In the genomic region with DNA sequence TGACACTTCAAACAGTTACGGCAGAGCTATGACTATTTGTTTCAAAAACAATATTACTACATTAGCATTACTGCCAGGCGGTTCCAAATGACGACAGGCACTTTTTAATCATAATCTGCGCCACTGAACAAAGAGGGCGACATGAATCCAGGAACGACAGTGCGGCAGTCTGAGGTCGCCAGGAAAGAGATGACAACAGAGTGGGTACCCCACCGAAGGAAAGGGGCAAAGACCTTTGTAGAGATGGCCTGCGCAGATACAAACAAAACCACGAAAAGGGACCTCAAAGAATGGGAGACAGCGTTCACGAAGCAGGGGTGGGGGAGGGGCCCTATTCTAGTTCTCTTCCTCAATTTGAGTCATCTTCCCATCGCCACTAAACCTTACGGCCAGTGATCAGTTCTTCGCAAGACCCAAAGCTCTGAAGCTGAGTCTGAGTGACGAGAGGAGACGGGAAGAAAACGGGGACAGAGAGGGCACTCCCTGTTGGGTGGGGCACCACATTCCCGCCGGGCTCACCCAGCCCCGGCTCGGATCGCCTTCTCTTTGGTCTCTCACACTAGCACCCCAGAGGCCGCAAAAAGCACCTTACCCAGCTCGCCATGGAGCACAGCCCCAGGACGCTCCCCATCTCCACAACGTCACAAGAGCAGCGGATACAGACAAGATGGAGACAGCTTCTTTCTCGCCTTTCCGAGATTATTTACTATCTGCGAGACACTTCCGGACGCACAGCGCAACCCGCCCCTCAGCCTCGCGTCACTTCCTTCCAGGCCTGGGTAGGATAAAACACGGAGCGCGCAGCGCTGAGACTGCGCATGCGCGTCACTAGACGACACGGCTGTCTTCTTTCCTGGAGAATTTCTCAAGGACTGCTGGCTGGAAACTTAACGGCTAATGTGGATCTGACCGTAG, we compare ENCODE assay signal across 8 cellular contexts. TPM values are rescaled to one million over a fixed set of nuclear protein-coding genes. Genes with fewer than 3 reads are reported as not detected.
DNase-seq lines count a peak whose midpoint lies in the region; ATAC-seq and TF ChIP-seq lines count a peak whose summit lies in the region.

Gene SERINC1, minus strand, starts transcription at position 701 of the 915 bp plus-strand sequence. Its CDS starts 70 bp downstream, at position 631.

- intact Hi-C loops in activated B cell treated with CpG ODN at 0.5 μM for 24 hours (cut with micrococcal nuclease) = loop anchor here (1.0 kb wide), 4 partner anchors 14 to 1137 kb away; partner anchors contain the start of genes HSF2 and TBC1D32

- no peaks in the 10 kb centered on the region for H3K27me3 Mint-ChIP-seq in activated B cell treated with CpG ODN at 0.5 μM for 24 hours
- peaks cover 7 to 16% (median 11%) of the 10 kb centered on the region in 3 donors for H3K27me3 Mint-ChIP-seq in immature natural killer cell (ENCODE audit: low read depth in 3 of 3)

- H3K4me3 Mint-ChIP-seq in activated B cell treated with CpG ODN at 0.5 μM for 24 hours (peak within 1 kb of the TSS; percentile 99), immature natural killer cell (peak within 1 kb of the TSS; percentile 97 to 100 (median 100))

- DNase-seq in AG08395 (ENCODE audit: low spot score) (peak; percentile 96), NCI-H345 (lab: John Stamatoyannopoulos, UW) (peak; percentile 96), activated B cell treated with CpG ODN at 0.5 μM for 24 hours (peak; percentile 83), caudate nucleus (lab: John Stamatoyannopoulos, UW) (peak; percentile 66 to 97 (median 89)), immature natural killer cell (peak; percentile 88 to 93 (median 89)), smooth muscle cell of the brain vasculature (ENCODE audit: low read depth, low spot score) (peak; percentile 86)

- CTCF ChIA-PET in activated B cell treated with CpG ODN at 0.5 μM for 24 hours (lab: Charles Lee) = interaction anchor here (1.7 to 2.6 kb wide), 2 partner anchors 20 to 59 kb away, joined by 6 to 17 read pairs; no protein-coding TSS in a partner anchor

- peak within 1 kb of the TSS; percentile 94 for H3K27ac ChIP-seq in caudate nucleus (ENCODE audit: low read depth, low read length)

- POLR2A ChIA-PET in activated B cell treated with CpG ODN at 0.5 μM for 24 hours (lab: Charles Lee) = interaction anchor here (0.9 to 2.6 kb wide), 8 partner anchors 11 to 1137 kb away, joined by 3 to 16 read pairs (median 5); partner anchors contain the start of genes HSF2 and TBC1D32

- no peak for TF ChIP-seq CTCF in activated B cell treated with CpG ODN at 0.5 μM for 24 hours (IDR thresholded peaks at IDR 0.05)

- in situ Hi-C loops in GM18951 (cut with MboI; ENCODE audit: low sequenced_read_pairs, unreplicated experiment) = no loop called here

- peaks cover 24% of the 10 kb centered on the region for H3K36me3 Mint-ChIP-seq in activated B cell treated with CpG ODN at 0.5 μM for 24 hours (ENCODE audit: low read depth)
- peaks cover 0 to 4% (median 0%) of the 10 kb centered on the region in 3 donors for H3K36me3 Mint-ChIP-seq in immature natural killer cell

- peak; percentile 83 for TF ChIP-seq POLR2A in GM18951 (IDR thresholded peaks at IDR 0.05; ENCODE audit: extremely low read depth, insufficient read depth, insufficient read length)

- H3K4me1 Mint-ChIP-seq in activated B cell treated with CpG ODN at 0.5 μM for 24 hours = peaks cover 48% of the 10 kb centered on the region
- peaks cover 47 to 61% of the 10 kb centered on the region in 2 donors for H3K4me1 Mint-ChIP-seq in immature natural killer cell

- H3K27ac Mint-ChIP-seq in activated B cell treated with CpG ODN at 0.5 μM for 24 hours = peak within 1 kb of the TSS; percentile 99
- H3K27ac Mint-ChIP-seq in immature natural killer cell = peak within 1 kb of the TSS; percentile 98 to 100 (median 99)

- ATAC-seq in HG03196 (IDR thresholded peaks at IDR 0.05; ENCODE audit: unreplicated experiment) (peak; percentile 99), activated B cell treated with CpG ODN at 0.5 μM for 24 hours (ENCODE audit: low read depth) (peak; percentile 95)

- no peaks in the 10 kb centered on the region for H3K9me3 Mint-ChIP-seq in activated B cell treated with CpG ODN at 0.5 μM for 24 hours
- no peaks in the 10 kb centered on the region for H3K9me3 Mint-ChIP-seq in immature natural killer cell

RNA-seq across cellular contexts. Expression of gene SERINC1, which starts in this region (rescaled TPM):
- total RNA-seq in activated B cell treated with CpG ODN at 0.5 μM for 24 hours = 51.3 and 52.0 TPM in 2 replicates
- polyA plus RNA-seq in immature natural killer cell = 100 to 1,000 TPM in 2 of 3 donors, 10 to 100 TPM in 1; 89.0 to 177 (median 131) TPM

Comparison
In these comparisons a context has a peak if more than half of its experiments do, and no peak if none do; other contexts are left out.
1. Peak in every context shown above with its lines: DNase-seq, ATAC-seq and H3K27ac ChIP-seq.